In the genomic region with DNA sequence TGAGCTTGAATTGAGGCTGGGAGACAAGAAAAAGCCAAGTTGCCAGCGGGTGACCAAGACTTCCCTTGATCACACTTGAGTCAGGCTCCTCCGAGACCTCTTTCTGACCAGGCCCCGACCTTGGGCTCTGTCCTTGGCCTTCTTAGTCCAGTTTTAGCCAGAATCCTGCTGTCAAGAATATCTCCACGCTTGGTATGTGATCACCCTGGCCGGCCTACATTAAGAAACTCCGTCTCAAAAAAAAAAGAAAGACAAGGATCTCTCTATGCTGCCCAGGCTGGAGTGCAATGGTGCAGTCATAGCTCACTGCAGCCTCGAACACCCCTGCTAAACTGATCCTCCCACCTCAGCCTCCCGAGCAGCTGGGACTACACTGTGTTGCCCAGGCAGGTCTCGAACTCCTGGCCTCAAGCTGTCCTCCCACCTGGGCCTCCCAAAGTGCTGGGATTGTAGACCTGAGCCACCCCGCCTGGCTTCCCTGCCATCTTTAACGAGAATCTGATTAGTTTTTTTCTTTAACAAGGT, we compare ENCODE assay signal across 8 cellular contexts. TPM values are rescaled to one million over a fixed set of nuclear protein-coding genes. Genes with fewer than 3 reads are reported as not detected.
DNase-seq lines count a peak whose midpoint lies in the region; ATAC-seq and TF ChIP-seq lines count a peak whose summit lies in the region.

No MANE protein-coding gene starts in this region.

- H3K4me3 ChIP-seq in right lobe of liver (peak overlapping the region in 2 of 3 donors; percentile 59 to 82), thyroid gland (replicated peaks in 1 of 3) (peak overlapping the region in 2 of 3 donors; percentile 73 to 86)

- H3K27me3 ChIP-seq in right lobe of liver (no peaks in the 10 kb centered on the region), thyroid gland (no peaks in the 10 kb centered on the region)

- no peak for TF ChIP-seq POLR2A in right lobe of liver (IDR thresholded peaks at IDR 0.05)
- no peak for TF ChIP-seq POLR2A in thyroid gland (IDR thresholded peaks at IDR 0.05)

- DNase-seq in activated CD8-positive, alpha-beta memory T cell treated with anti-CD3 and anti-CD28 coated beads, Interleukin-2, amount 10 ng/mL, durations not matched to agents 7 days and 5 days, result no peak
- no peak for DNase-seq in activated CD8-positive, alpha-beta memory T cell treated with anti-CD3 and anti-CD28 coated beads for 24 hours
- no peak for DNase-seq in activated naive CD8-positive, alpha-beta T cell treated with anti-CD3 and anti-CD28 coated beads, Interleukin-2, amount 50 U/mL, for 24 hours
- DNase-seq in right lobe of liver (no peak), thyroid gland (no peak), NCI-H1048 (lab: John Stamatoyannopoulos, UW) (no peak)

- no peaks in the 10 kb centered on the region for H3K36me3 Mint-ChIP-seq in activated CD8-positive, alpha-beta memory T cell treated with anti-CD3 and anti-CD28 coated beads, Interleukin-2, amount 10 ng/mL, durations not matched to agents 7 days and 5 days
- H3K36me3 Mint-ChIP-seq in activated naive CD8-positive, alpha-beta T cell treated with anti-CD3 and anti-CD28 coated beads, Interleukin-2, amount 50 U/mL, for 24 hours (ENCODE audit: low read depth), result no peaks in the 10 kb centered on the region

- H3K4me1 Mint-ChIP-seq in activated CD8-positive, alpha-beta memory T cell treated with anti-CD3 and anti-CD28 coated beads, Interleukin-2, amount 10 ng/mL, durations not matched to agents 7 days and 5 days, result peaks cover 32% of the 10 kb centered on the region
- H3K4me1 Mint-ChIP-seq in activated naive CD8-positive, alpha-beta T cell treated with anti-CD3 and anti-CD28 coated beads, Interleukin-2, amount 50 U/mL, for 24 hours, result peaks cover 30% of the 10 kb centered on the region

- H3K27me3 Mint-ChIP-seq in activated CD8-positive, alpha-beta memory T cell treated with anti-CD3 and anti-CD28 coated beads, Interleukin-2, amount 10 ng/mL, durations not matched to agents 7 days and 5 days, result no peaks in the 10 kb centered on the region
- no peaks in the 10 kb centered on the region for H3K27me3 Mint-ChIP-seq in activated naive CD8-positive, alpha-beta T cell treated with anti-CD3 and anti-CD28 coated beads, Interleukin-2, amount 50 U/mL, for 24 hours

- TF ChIP-seq CTCF in right lobe of liver (IDR thresholded peaks at IDR 0.05) (no peak), thyroid gland (IDR thresholded peaks at IDR 0.05) (no peak)

- H3K4me3 Mint-ChIP-seq in activated CD8-positive, alpha-beta memory T cell treated with anti-CD3 and anti-CD28 coated beads, Interleukin-2, amount 10 ng/mL, durations not matched to agents 7 days and 5 days, result peak overlapping the region; percentile 74
- H3K4me3 Mint-ChIP-seq in activated naive CD8-positive, alpha-beta T cell treated with anti-CD3 and anti-CD28 coated beads, Interleukin-2, amount 50 U/mL, for 24 hours, result peak overlapping the region; percentile 63

- H3K4me1 ChIP-seq in right lobe of liver (peaks cover 0 to 29% (median 7%) of the 10 kb centered on the region in 4 donors), thyroid gland (peaks cover 25 to 32% of the 10 kb centered on the region in 2 donors)

- peak overlapping the region; percentile 82 for H3K27ac Mint-ChIP-seq in activated CD8-positive, alpha-beta memory T cell treated with anti-CD3 and anti-CD28 coated beads, Interleukin-2, amount 10 ng/mL, durations not matched to agents 7 days and 5 days
- peak overlapping the region; percentile 64 for H3K27ac Mint-ChIP-seq in activated naive CD8-positive, alpha-beta T cell treated with anti-CD3 and anti-CD28 coated beads, Interleukin-2, amount 50 U/mL, for 24 hours

- intact Hi-C loops in right lobe of liver (cut with DNase I), result no loop called here
- intact Hi-C loops in thyroid gland (cut with DNase I), result no loop called here

- no peaks in the 10 kb centered on the region for H3K9me3 Mint-ChIP-seq in activated CD8-positive, alpha-beta memory T cell treated with anti-CD3 and anti-CD28 coated beads, Interleukin-2, amount 10 ng/mL, durations not matched to agents 7 days and 5 days (ENCODE audit: low read depth)
- H3K9me3 Mint-ChIP-seq in activated naive CD8-positive, alpha-beta T cell treated with anti-CD3 and anti-CD28 coated beads, Interleukin-2, amount 50 U/mL, for 24 hours, result no peaks in the 10 kb centered on the region

- CTCF ChIA-PET in activated CD8-positive, alpha-beta memory T cell treated with anti-CD3 and anti-CD28 coated beads, Interleukin-2, amount 10 ng/mL, durations not matched to agents 7 days and 5 days (lab: Charles Lee), result interaction anchor here (0.5 to 14.0 kb wide), 8 partner anchors 17 to 164 kb away, joined by 3 to 269 read pairs (median 6); no protein-coding TSS in a partner anchor

- peak overlapping the region; percentile 95 to 97 (median 95) for H3K27ac ChIP-seq in right lobe of liver
- H3K27ac ChIP-seq in thyroid gland, result peak overlapping the region; percentile 92 to 96 (median 95)

- ATAC-seq in activated CD8-positive, alpha-beta memory T cell treated with anti-CD3 and anti-CD28 coated beads, Interleukin-2, amount 10 ng/mL, durations not matched to agents 7 days and 5 days, result no peak
- ATAC-seq in activated naive CD8-positive, alpha-beta T cell treated with anti-CD3 and anti-CD28 coated beads, Interleukin-2, amount 50 U/mL, for 24 hours, result no peak
- ATAC-seq in right lobe of liver (no peak), GM18868 (IDR thresholded peaks at IDR 0.05; ENCODE audit: unreplicated experiment) (no peak), HG02678 (IDR thresholded peaks at IDR 0.05; ENCODE audit: unreplicated experiment) (no peak)

- no peaks in the 10 kb centered on the region for H3K9me3 ChIP-seq in right lobe of liver
- no peaks in the 10 kb centered on the region for H3K9me3 ChIP-seq in thyroid gland

- no peaks in the 10 kb centered on the region for H3K36me3 ChIP-seq in right lobe of liver
- H3K36me3 ChIP-seq in thyroid gland, result no peaks in the 10 kb centered on the region

- 89% methylated on average over 4 of the region's 11 CpGs for WGBS in right lobe of liver (ENCODE audit: insufficient coverage, low coverage, low lambda C conversion rate, missing lambda C conversion rate)
- 90 to 93% methylated on average over 11 of the region's 11 CpGs for WGBS in thyroid gland, 2 donors

RNA-seq across cellular contexts. Expression of a gene that starts 1.0 kb away (rescaled TPM):
- total RNA-seq in activated CD8-positive, alpha-beta memory T cell treated with anti-CD3 and anti-CD28 coated beads, Interleukin-2, amount 10 ng/mL, durations not matched to agents 7 days and 5 days, result 100 to 1,000 TPM in 1 of 2 experiments, 10 to 100 TPM in 1; 96.1 to 103 TPM
- total RNA-seq in right lobe of liver (10 to 100 TPM; 28.4 to 61.0 (median 40.0) TPM), thyroid gland (10 to 100 TPM; 43.9 to 56.1 (median 44.5) TPM)
